Comparison of ENCODE assay signal across 8 cellular contexts in genomic region chr12:116693259-116694227, GRCh38. TPM values are rescaled to one million over a fixed set of nuclear protein-coding genes. Genes with fewer than 3 reads are reported as not detected.
DNase-seq lines count a peak whose midpoint lies in the region; ATAC-seq, FAIRE-seq and TF ChIP-seq lines count a peak whose summit lies in the region.

No MANE protein-coding gene starts in this region.

- H2AK5ac ChIP-seq in H1 (ENCODE audit: low read depth, low read length) (no peak overlapping the region), neuronal stem cell (ENCODE audit: low read depth, low read length) (peak overlapping the region; percentile 41)

- DNase-seq in ELR (ENCODE audit: low read depth) = peak; percentile 8
- peak; percentile 86 for DNase-seq in NCI-H510A (lab: John Stamatoyannopoulos, UW)
- no peak for DNase-seq in H1 (ENCODE audit: low read depth in 1 of 2, low spot score in 2 of 2)
- no peak for DNase-seq in neuronal stem cell (ENCODE audit: low spot score)
- no peak for DNase-seq in kidney
- no peak for DNase-seq in natural killer cell
- DNase-seq in OCI-M1 (lab: John Stamatoyannopoulos, UW) = no peak

- ATAC-seq in HG02588 (IDR thresholded peaks at IDR 0.05; ENCODE audit: unreplicated experiment) (no peak), natural killer cell (no peak)

- FAIRE-seq in H1 (lab: Jason Lieb, UNC) (no peak), kidney (lab: Jason Lieb, UNC) (no peak)

- no peak overlapping the region for H4K8ac ChIP-seq in H1 (ENCODE audit: extremely low read depth, insufficient read depth, low read length)
- no peak overlapping the region for H4K8ac ChIP-seq in neuronal stem cell (ENCODE audit: low read depth, low read length)

- H3K27ac ChIP-seq in H1 (ENCODE audit: low read depth, low read length) (no peak overlapping the region), neuronal stem cell (replicated peaks; ENCODE audit: low read length) (no peak overlapping the region), kidney (ENCODE audit: low read depth in 2 of 2, low read length in 2 of 2) (no peak overlapping the region)

- H3K18ac ChIP-seq in H1 (ENCODE audit: extremely low read depth, low read length) (no peak overlapping the region; the same call in 1 of the 2 replicates), neuronal stem cell (ENCODE audit: low read length) (peak overlapping the region; percentile 77)

- 38% methylated on average over 34 of the region's 34 CpGs; no CpG with 5 or more reads in 1 of the 2 experiments for WGBS in H1 (ENCODE audit: extremely low coverage in 1 of 2, insufficient coverage in 1 of 2, insufficient read length in 1 of 2, insufficient replicate concordance in 2 of 2, low coverage in 1 of 2, low lambda C conversion rate in 2 of 2, missing lambda C conversion rate in 1 of 2), 2 experiments
- WGBS in neuronal stem cell (ENCODE audit: extremely low coverage in 2 of 2, insufficient read length in 2 of 2, insufficient replicate concordance in 1 of 2), 2 donors = no CpG with 5 or more reads among the region's 34 CpGs

- H3K36me3 ChIP-seq in H1 (ENCODE audit: control insufficient read depth in 2 of 4, insufficient read depth in 4 of 4, low read length in 3 of 4) = no peaks in the 10 kb centered on the region
- no peaks in the 10 kb centered on the region for H3K36me3 ChIP-seq in neuronal stem cell (replicated peaks in 1 of 2; ENCODE audit: control insufficient read depth in 2 of 2, insufficient read depth in 2 of 2, low read length in 2 of 2)
- H3K36me3 ChIP-seq in kidney (ENCODE audit: control insufficient read depth in 1 of 2, insufficient read depth in 2 of 2, low read length in 2 of 2) = no peaks in the 10 kb centered on the region

- H3K27me3 ChIP-seq in H1 (replicated peaks in 1 of 4; ENCODE audit: control insufficient read depth in 3 of 4, extremely low read depth in 1 of 4, insufficient read depth in 3 of 4, low read length in 3 of 4) (peaks cover 0 to 10% (median 6%) of the 10 kb centered on the region in 4 experiments; a peak in 6 of 7 replicates), neuronal stem cell (ENCODE audit: control insufficient read depth in 3 of 3, insufficient read depth in 3 of 3, low read depth in 1 of 3, low read length in 3 of 3) (peaks cover 0 to 76% (median 12%) of the 10 kb centered on the region in 3 experiments)

- H3K9me3 ChIP-seq in H1 (ENCODE audit: insufficient read depth in 2 of 2, low read depth in 1 of 2, low read length in 1 of 2) (no peaks in the 10 kb centered on the region), neuronal stem cell (replicated peaks in 1 of 2; ENCODE audit: control insufficient read depth in 2 of 2, insufficient read depth in 1 of 2, low read depth in 1 of 2, low read length in 2 of 2) (peaks cover 4% of the 10 kb centered on the region in 2 donors), kidney (ENCODE audit: control insufficient read depth in 1 of 2, low read length in 2 of 2) (no peaks in the 10 kb centered on the region)

- TF ChIP-seq POLR2A in H1 (IDR thresholded peaks at IDR 0.05; ENCODE audit: control extremely low read depth in 1 of 2, low read depth in 2 of 2, low read length in 2 of 2) = no peak

- peak overlapping the region; percentile 21 to 55 (median 32); a peak in 7 of 8 replicates for H3K4me3 ChIP-seq in H1 (ENCODE audit: extremely low read depth in 1 of 4, insufficient read depth in 2 of 4, low read depth in 3 of 4, low read length in 4 of 4)
- H3K4me3 ChIP-seq in neuronal stem cell (ENCODE audit: low read length in 2 of 2) = peak overlapping the region in 1 of 2 donors; percentile 19
- H3K4me3 ChIP-seq in kidney (ENCODE audit: low read length in 2 of 2) = peak overlapping the region in 1 of 2 donors; percentile 48

- intact Hi-C loops in kidney (cut with DNase I) = no loop called here
- intact Hi-C loops in natural killer cell (cut with micrococcal nuclease) = no loop called here

- peaks cover 0 to 10% (median 4%) of the 10 kb centered on the region in 4 experiments; a peak in 5 of 7 replicates for H3K4me1 ChIP-seq in H1 (replicated peaks in 1 of 4; ENCODE audit: control insufficient read depth in 3 of 4, insufficient read depth in 4 of 4, low read length in 3 of 4)
- peaks cover 6 to 14% of the 10 kb centered on the region in 2 donors for H3K4me1 ChIP-seq in neuronal stem cell (ENCODE audit: control insufficient read depth in 2 of 2, insufficient read depth in 1 of 2, low read depth in 1 of 2, low read length in 2 of 2)
- H3K4me1 ChIP-seq in kidney (ENCODE audit: control insufficient read depth in 1 of 2, insufficient read depth in 1 of 2, low read depth in 1 of 2, low read length in 2 of 2) = peaks cover 3 to 4% of the 10 kb centered on the region in 2 donors

- H3K9ac ChIP-seq in H1 (replicated peaks in 1 of 4; ENCODE audit: extremely low read depth in 1 of 4, low read depth in 3 of 4, low read length in 3 of 4) (peak overlapping the region in 1 of 4 experiments; percentile 8; a peak in 1 of 7 replicates), neuronal stem cell (ENCODE audit: low read depth, low read length, poor library complexity) (no peak overlapping the region), kidney (ENCODE audit: low read length in 2 of 2) (peak overlapping the region in 1 of 2 donors; percentile 7)

- H3K4me2 ChIP-seq in H1 (ENCODE audit: insufficient read depth in 1 of 2, low read depth in 2 of 2, low read length in 2 of 2) (peak overlapping the region; percentile 68 to 74), neuronal stem cell (ENCODE audit: insufficient read depth, low read length, poor library complexity, severe bottlenecking) (peak overlapping the region; percentile 65)

- H3K4me3 Mint-ChIP-seq in natural killer cell = no peak overlapping the region

- H3K27ac Mint-ChIP-seq in natural killer cell = no peak overlapping the region

- H3K56ac ChIP-seq in H1 (replicated peaks; ENCODE audit: insufficient read length, low read depth, low read length) = no peak overlapping the region

- TF ChIP-seq CTCF in H1 (IDR thresholded peaks at IDR 0.05; ENCODE audit: control extremely low read depth in 1 of 3, insufficient read depth in 1 of 3, low read depth in 1 of 3, low read length in 3 of 3) (no peak), kidney (IDR thresholded peaks at IDR 0.05; ENCODE audit: borderline replicate concordance, extremely low read depth, insufficient read depth) (no peak), natural killer cell (IDR thresholded peaks at IDR 0.05) (no peak)

- H2BK15ac ChIP-seq in H1 (ENCODE audit: low read length) (no peak overlapping the region), neuronal stem cell (ENCODE audit: low read length) (peak overlapping the region; percentile 28)

- POLR2A ChIA-PET in H1 (lab: Charles Lee; ENCODE audit: partially characterized antibody) = no interaction called here

- H3K23me2 ChIP-seq in H1 (ENCODE audit: low read depth, low read length) = 0 out of 2 replicates have a peak, but pooled peaks cover 5% of the 10 kb centered on the region

- H2BK120ac ChIP-seq in H1 (replicated peaks; ENCODE audit: low read depth, low read length) = no peak overlapping the region
- H2BK120ac ChIP-seq in neuronal stem cell (ENCODE audit: low read depth, low read length) = no peak overlapping the region

- H3K36me3 Mint-ChIP-seq in natural killer cell = no peaks in the 10 kb centered on the region

- H3K14ac ChIP-seq in H1 (ENCODE audit: insufficient read length) (no peak overlapping the region), neuronal stem cell (ENCODE audit: low read length) (no peak overlapping the region)

- H4K91ac ChIP-seq in H1 (replicated peaks; ENCODE audit: insufficient read length, low read length) (no peak overlapping the region), neuronal stem cell (ENCODE audit: low read depth, low read length, poor library complexity) (no peak overlapping the region)

- no peak overlapping the region for H2BK20ac ChIP-seq in H1 (ENCODE audit: low read length)

- H4K20me1 ChIP-seq in H1 (replicated peaks in 1 of 2; ENCODE audit: control insufficient read depth in 1 of 2, insufficient read depth in 2 of 2, low read length in 2 of 2) = no peaks in the 10 kb centered on the region

- no peaks in the 10 kb centered on the region for H3K9me3 Mint-ChIP-seq in natural killer cell

- H2BK12ac ChIP-seq in H1 (ENCODE audit: low read depth, low read length) (no peak overlapping the region), neuronal stem cell (ENCODE audit: low read length) (no peak overlapping the region)

- H2BK5ac ChIP-seq in H1 (ENCODE audit: low read depth, low read length) = no peak overlapping the region
- H2BK5ac ChIP-seq in neuronal stem cell (ENCODE audit: low read length) = no peak overlapping the region

- no peak for TF ChIP-seq RAD21 in H1 (IDR thresholded peaks at IDR 0.05 in 1 of 2, conservative IDR thresholded peaks at IDR 0.05 in 1 of 2; ENCODE audit: low read depth in 2 of 2, low read length in 2 of 2)

- H3K4ac ChIP-seq in H1 (replicated peaks; ENCODE audit: insufficient read length, low read depth, low read length) (no peak overlapping the region), neuronal stem cell (ENCODE audit: low read length) (no peak overlapping the region)

- H4K5ac ChIP-seq in H1 (ENCODE audit: insufficient read length, low read depth, low read length) = no peak overlapping the region

- H3K23ac ChIP-seq in H1 (ENCODE audit: insufficient read length) (no peak overlapping the region), neuronal stem cell (ENCODE audit: low read depth, low read length, poor library complexity) (no peak overlapping the region)

- H3K79me1 ChIP-seq in H1 (ENCODE audit: low read depth, low read length) (no peaks in the 10 kb centered on the region), neuronal stem cell (ENCODE audit: low read depth, low read length) (no peaks in the 10 kb centered on the region)

- TF ChIP-seq EP300 in H1 (IDR thresholded peaks at IDR 0.05; ENCODE audit: borderline replicate concordance in 1 of 2, low read depth in 2 of 2, low read length in 2 of 2) = no peak

- CTCF ChIA-PET in H1 (lab: Charles Lee; ENCODE audit: partially characterized antibody) = interaction anchor here (0.6 to 1.8 kb wide), 4 partner anchors 16 to 747 kb away, joined by 3 to 7 read pairs (median 4); no protein-coding TSS in a partner anchor

- H3K27me3 Mint-ChIP-seq in natural killer cell (ENCODE audit: low read depth in 2 of 2) = peaks cover 34 to 47% of the 10 kb centered on the region in 2 donors

- H3K4me1 Mint-ChIP-seq in natural killer cell = peaks cover 0 to 4% of the 10 kb centered on the region in 2 donors

- peak overlapping the region; percentile 43 for H2AFZ ChIP-seq in H1 (ENCODE audit: low read length)
- H2AFZ ChIP-seq in neuronal stem cell (ENCODE audit: low read length) = peak overlapping the region; percentile 60

- H3K79me2 ChIP-seq in H1 (ENCODE audit: control insufficient read depth in 1 of 2, insufficient read depth in 2 of 2, low read length in 2 of 2) = no peaks in the 10 kb centered on the region

RNA-seq across cellular contexts. Expression of gene SPRING1, which starts 44.3 kb away (rescaled TPM):
- 46.5 and 50.2 TPM in 2 replicates for total RNA-seq in H1 (2021; fragmentation: NEBNext Ultra II Directional; extraction: Animal tissue kit (Norgen Biotek cat#: 25700))
- 14.3 and 17.2 TPM in 2 replicates for polyA plus RNA-seq in H1 (2011; rRNA removed)
- polyA plus RNA-seq in H1 (2011; cell fraction: cytosol; rRNA removed) = 18.3 TPM
- polyA plus RNA-seq in H1 (2011; cell fraction: nucleus; rRNA removed) = 14.6 TPM
- polyA plus RNA-seq in H1 (2012, experiment 1 of 2) = 18.5 to 23.3 TPM (median 20.4 TPM) in 4 replicates
- 8.8 TPM for polyA plus RNA-seq in H1 (2012, experiment 2 of 2)
- 16.6 TPM for polyA plus RNA-seq in H1 (2013, experiment 1 of 2)
- 19.0 TPM for polyA plus RNA-seq in H1 (2013, experiment 2 of 2)
- 25.6 and 31.6 TPM in 2 replicates for polyA minus RNA-seq in H1 (2011; rRNA and poly(A)+ RNA removed)
- 25.5 TPM for polyA minus RNA-seq in H1 (2011; cell fraction: cytosol; rRNA and poly(A)+ RNA removed)
- polyA minus RNA-seq in H1 (2011; cell fraction: nucleus; rRNA and poly(A)+ RNA removed) = 11.8 TPM
- polyA plus RNA-seq in neuronal stem cell (2013, experiment 1 of 2) = 21.8 TPM
- 21.8 TPM for polyA plus RNA-seq in neuronal stem cell (2013, experiment 2 of 2)
- total RNA-seq in kidney = 49.4 TPM
- polyA plus RNA-seq in kidney (ENCODE audit: insufficient read depth, low read depth, low replicate concordance) = 45.3 TPM
- 10 to 100 TPM; 24.4 to 37.2 (median 30.4) TPM for total RNA-seq in natural killer cell

RNA-seq across cellular contexts. Expression of gene RNFT2, which starts 44.6 kb away (rescaled TPM):
- total RNA-seq in H1 (2021; fragmentation: NEBNext Ultra II Directional; extraction: Animal tissue kit (Norgen Biotek cat#: 25700)) = 32.0 and 33.1 TPM in 2 replicates
- polyA plus RNA-seq in H1 (2011; rRNA removed) (12.7 and 14.2 TPM in 2 replicates), kidney (ENCODE audit: insufficient read depth, low read depth, low replicate concordance) (4.3 TPM)
- polyA plus RNA-seq in H1 (2011; cell fraction: cytosol; rRNA removed) = 11.8 TPM
- polyA plus RNA-seq in H1 (2011; cell fraction: nucleus; rRNA removed) = 19.3 TPM
- 12.0 to 17.0 TPM (median 16.3 TPM) in 4 replicates for polyA plus RNA-seq in H1 (2012, experiment 1 of 2)
- 9.3 TPM for polyA plus RNA-seq in H1 (2012, experiment 2 of 2)
- polyA plus RNA-seq in H1 (2013, experiment 1 of 2) = 20.4 TPM
- 23.9 TPM for polyA plus RNA-seq in H1 (2013, experiment 2 of 2)
- polyA minus RNA-seq in H1 (2011; rRNA and poly(A)+ RNA removed) = 43.1 and 51.7 TPM in 2 replicates
- polyA minus RNA-seq in H1 (2011; cell fraction: cytosol; rRNA and poly(A)+ RNA removed) = 20.1 TPM
- polyA minus RNA-seq in H1 (2011; cell fraction: nucleus; rRNA and poly(A)+ RNA removed) = 31.8 TPM
- polyA plus RNA-seq in neuronal stem cell (2013, experiment 1 of 2) = 31.1 TPM
- polyA plus RNA-seq in neuronal stem cell (2013, experiment 2 of 2) = 32.2 TPM
- total RNA-seq in kidney (6.8 TPM), natural killer cell (1 to 10 TPM; 4.0 to 6.9 (median 5.3) TPM)

Comparison
In these comparisons a context has a peak if more than half of its experiments do, and no peak if none do; other contexts are left out.
1. DNase-seq: peak in ELR (single experiment) and NCI-H510A (single experiment); none in H1 (0 of 2), neuronal stem cell (single experiment), kidney (single experiment), natural killer cell (single experiment) and OCI-M1 (single experiment).